7 cellular contexts compared by ENCODE assay signal in genomic region chr3:129606522-129607390, GRCh38. TPM values are rescaled to one million over a fixed set of nuclear protein-coding genes. Genes with fewer than 3 reads are reported as not detected.
DNase-seq lines count a peak whose midpoint lies in the region; ATAC-seq and TF ChIP-seq lines count a peak whose summit lies in the region.

TSS of gene PLXND1 (minus strand) at chr3:129606676. CDS start at chr3:129606639, 37 bp downstream.

- TF ChIP-seq CTCF in GM12875 (IDR thresholded peaks at IDR 0.05; ENCODE audit: borderline replicate concordance, insufficient read depth, low read depth, low read length) = no peak
- TF ChIP-seq CTCF in right lobe of liver (IDR thresholded peaks at IDR 0.05) = no peak

- H3K9me3 ChIP-seq in right lobe of liver = no peaks in the 10 kb centered on the region

- intact Hi-C loops in right lobe of liver (cut with DNase I) = no loop called here

- peaks cover 0 to 10% (median 0%) of the 10 kb centered on the region in 4 donors for H3K4me1 ChIP-seq in right lobe of liver

- no peaks in the 10 kb centered on the region for H3K27me3 ChIP-seq in right lobe of liver

- ATAC-seq in right lobe of liver = peak; percentile 61 to 73 (median 69)

- H3K4me3 ChIP-seq in GM12875 (ENCODE audit: low read depth, low read length) = peak within 1 kb of the TSS; percentile 31
- peak within 1 kb of the TSS; percentile 48 to 66 (median 56) for H3K4me3 ChIP-seq in right lobe of liver

- TF ChIP-seq POLR2A in right lobe of liver (IDR thresholded peaks at IDR 0.05) = peak; percentile 8

- H3K36me3 ChIP-seq in right lobe of liver = no peaks in the 10 kb centered on the region

- WGBS in right lobe of liver (ENCODE audit: insufficient coverage, low coverage, low lambda C conversion rate, missing lambda C conversion rate) = 7% methylated on average over 28 of the region's 115 CpGs

- peak; percentile 72 for DNase-seq in NCI-H1105 (lab: John Stamatoyannopoulos, UW)
- DNase-seq in activated CD4-positive, alpha-beta T cell treated with anti-CD3 and anti-CD28 coated beads for 48 hours = peak; percentile 35
- peak; percentile 15 for DNase-seq in effector CD8-positive, alpha-beta T cell (lab: John Stamatoyannopoulos, UW)
- DNase-seq in right lobe of liver = peak in 2 of 3 donors; percentile 70 to 85
- peak in 2 of 3 experiments; percentile 9 to 26 for DNase-seq in stimulated activated CD4-positive, alpha-beta T cell treated with anti-CD3 and anti-CD28 coated beads, TNF-alpha, amount 100 ng/mL, for 4 hours (ENCODE audit: low read depth in 3 of 3)
- DNase-seq in NCI-H187 (lab: John Stamatoyannopoulos, UW) = no peak

- H3K27ac ChIP-seq in right lobe of liver = peak within 1 kb of the TSS; percentile 58 to 85 (median 66)

RNA-seq across cellular contexts. Expression of gene PLXND1, which starts in this region (rescaled TPM):
- total RNA-seq in right lobe of liver = 10 to 100 TPM; 27.0 to 48.8 (median 29.6) TPM

Comparison
In these comparisons a context has a peak if more than half of its experiments do, and no peak if none do; other contexts are left out.
1. DNase-seq: peak in NCI-H1105 (single experiment), activated CD4-positive, alpha-beta T cell treated with anti-CD3 and anti-CD28 coated beads for 48 hours (single experiment), effector CD8-positive, alpha-beta T cell (single experiment), right lobe of liver (2 of 3) and stimulated activated CD4-positive, alpha-beta T cell treated with anti-CD3 and anti-CD28 coated beads, TNF-alpha, amount 100 ng/mL, for 4 hours (2 of 3); none in NCI-H187 (0 of 2).